Comparison of ENCODE assay signal across 36 cellular contexts in the genomic region with DNA sequence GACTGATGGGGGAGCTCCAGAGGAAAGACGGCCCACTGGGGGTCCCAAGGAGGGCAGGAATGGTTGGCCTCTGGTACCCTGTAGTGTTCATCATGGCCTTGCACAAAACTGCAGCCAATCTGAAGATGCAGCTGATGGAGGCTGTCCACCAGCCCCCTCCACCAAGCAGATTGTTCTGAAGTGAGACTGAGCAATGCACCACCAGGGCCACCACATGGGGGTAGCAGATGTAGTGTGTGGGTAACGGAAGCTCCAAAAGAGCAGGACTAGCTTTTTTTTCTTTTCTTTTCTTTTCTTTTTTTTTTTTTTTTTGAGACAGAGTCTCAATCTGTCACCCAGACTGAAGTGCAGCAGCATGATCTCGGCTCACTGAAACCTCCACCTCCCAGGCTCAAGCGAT.
"Had no signal": no experiment of that assay in that cellular context is flagged by ENCODE, and none has a peak within 500 bp of the region (broad histone marks: within the 10 kb centered on the region; RNA-seq: fewer than 3 reads in every experiment).

No MANE protein-coding gene starts in this region.

- H3K9me3 ChIP-seq: Peyer's patch had no signal

- H3K36me3 ChIP-seq: cardiac muscle cell, Peyer's patch had no signal

- H3K27ac ChIP-seq: cardiac muscle cell, KMS-11, Peyer's patch, RWPE1, VCaP had no signal

- H3K9me3 Mint-ChIP-seq: activated CD4-positive, alpha-beta memory T cell treated with anti-CD3 and anti-CD28 coated beads, Interleukin-2, amount 10 ng/mL, durations not matched to agents 7 days and 5 days; activated naive CD8-positive, alpha-beta T cell treated with anti-CD3 and anti-CD28 coated beads for 36 hours; activated T-cell treated with anti-CD3 and anti-CD28 coated beads, Interleukin-2, amount 50 U/mL, for 72 hours; activated T-helper 17 cell treated with anti-CD3 and anti-CD28 coated beads, Interleukin-2, amount 50 U/mL, for 72 hours had no signal

- H3K27me3 ChIP-seq: cardiac muscle cell, Peyer's patch had no signal

- H3K4me3 ChIP-seq: cardiac muscle cell, Peyer's patch had no signal

- DNase-seq: activated CD4-positive, alpha-beta memory T cell treated with anti-CD3 and anti-CD28 coated beads, Interleukin-2, amount 10 ng/mL, durations not matched to agents 7 days and 5 days; activated CD4-positive, alpha-beta T cell treated with anti-CD3 and anti-CD28 coated beads for 1 hour; activated CD4-positive, alpha-beta T cell treated with anti-CD3 and anti-CD28 coated beads for 48 hours; activated CD4-positive, CD25-positive, alpha-beta regulatory T cell; activated effector memory CD4-positive, alpha-beta T cell treated with anti-CD3 and anti-CD28 coated beads, Interleukin-2, amount 50 U/mL, for 16 hours; activated naive CD4-positive, alpha-beta T cell; activated naive CD4-positive, alpha-beta T cell treated with anti-CD3 and anti-CD28 coated beads, Interleukin-2, amount 50 U/mL, for 16 hours; activated naive CD8-positive, alpha-beta T cell treated with anti-CD3 and anti-CD28 coated beads for 36 hours; activated T-cell treated with anti-CD3 and anti-CD28 coated beads, Interleukin-2, amount 50 U/mL, for 1 hour; activated T-cell treated with anti-CD3 and anti-CD28 coated beads, Interleukin-2, amount 50 U/mL, for 72 hours; amniotic stem cell; aorta; MM.1S; MV-4-11; NCI-H1092; NCI-H1436 treated with DMSO at 0.1 percent for 48 hours; NCI-H1694 treated with DMSO at 0.1 percent for 48 hours; NCI-H2029; NCI-H2107; NCI-H226; NCI-H446 treated with DMSO at 0.1 percent for 48 hours; NCI-H69; NK-92 treated with Interleukin-12 subunit alpha and Interleukin-12 subunit beta, amount 100 ng/mL, for 24 hours; PC-3; Peyer's patch; SIG-M5; SW 1271; T-helper 1 cell; T-helper 2 cell; T-helper 9 cell had no signal

- H3K4me1 Mint-ChIP-seq: activated CD4-positive, alpha-beta memory T cell treated with anti-CD3 and anti-CD28 coated beads, Interleukin-2, amount 10 ng/mL, durations not matched to agents 7 days and 5 days had no signal

- H3K27ac Mint-ChIP-seq: activated CD4-positive, alpha-beta memory T cell treated with anti-CD3 and anti-CD28 coated beads, Interleukin-2, amount 10 ng/mL, durations not matched to agents 7 days and 5 days; activated naive CD8-positive, alpha-beta T cell treated with anti-CD3 and anti-CD28 coated beads for 36 hours; activated T-cell treated with anti-CD3 and anti-CD28 coated beads, Interleukin-2, amount 50 U/mL, for 72 hours; activated T-helper 17 cell treated with anti-CD3 and anti-CD28 coated beads, Interleukin-2, amount 50 U/mL, for 72 hours had no signal

- H3K36me3 Mint-ChIP-seq: activated naive CD8-positive, alpha-beta T cell treated with anti-CD3 and anti-CD28 coated beads for 36 hours had no signal

- H3K4me3 Mint-ChIP-seq: activated CD4-positive, alpha-beta memory T cell treated with anti-CD3 and anti-CD28 coated beads, Interleukin-2, amount 10 ng/mL, durations not matched to agents 7 days and 5 days; activated naive CD8-positive, alpha-beta T cell treated with anti-CD3 and anti-CD28 coated beads for 36 hours; activated T-cell treated with anti-CD3 and anti-CD28 coated beads, Interleukin-2, amount 50 U/mL, for 72 hours; activated T-helper 17 cell treated with anti-CD3 and anti-CD28 coated beads, Interleukin-2, amount 50 U/mL, for 72 hours had no signal

- H3K27me3 Mint-ChIP-seq: activated naive CD8-positive, alpha-beta T cell treated with anti-CD3 and anti-CD28 coated beads for 36 hours had no signal

- H3K9ac ChIP-seq: KMS-11 had no signal

- ATAC-seq: activated T-cell treated with anti-CD3 and anti-CD28 coated beads, Interleukin-2, amount 50 U/mL, for 72 hours; activated T-helper 17 cell treated with anti-CD3 and anti-CD28 coated beads, Interleukin-2, amount 50 U/mL, for 72 hours; PC-3; Right ventricle myocardium inferior had no signal
